Comparison of ENCODE assay signal across 20 cellular contexts in genomic region chr10:57023626-57024025, GRCh38.
"Had no signal": no experiment of that assay in that cellular context is flagged by ENCODE, and none has a peak within 500 bp of the region (broad histone marks: within the 10 kb centered on the region; RNA-seq: fewer than 3 reads in every experiment).

No MANE protein-coding gene starts in this region.

- DNase-seq: colonic mucosa; cortex of kidney; dermis blood vessel endothelial cell; dorsolateral prefrontal cortex; effector CD4-positive, alpha-beta T cell; effector CD8-positive, alpha-beta T cell; effector memory CD4-positive, alpha-beta T cell; effector memory CD8-positive, alpha-beta T cell; endodermal cell; erythroblast; esophagus squamous epithelium; foreskin fibroblast; foreskin keratinocyte; gastrocnemius medialis; glutamatergic neuron; head of caudate nucleus; heart left ventricle; heart right ventricle had no signal

- ATAC-seq: effector memory CD8-positive, alpha-beta T cell; esophagus mucosa; foreskin keratinocyte; gastrocnemius medialis; gastroesophageal sphincter; heart left ventricle; heart right ventricle had no signal
